In genomic region chr5:169116961-169117461, GRCh38 we compare ENCODE assay signal across 12 cellular contexts.
DNase-seq lines count a peak whose midpoint lies in the region; ATAC-seq and TF ChIP-seq lines count a peak whose summit lies in the region.
"Had no signal": no experiment of that assay in that cellular context is flagged by ENCODE, and none has a peak within 500 bp of the region (broad histone marks: within the 10 kb centered on the region; RNA-seq: fewer than 3 reads in every experiment).

No MANE protein-coding gene starts in this region.

- no peak overlapping the region for H3K27ac ChIP-seq in upper lobe of right lung

- H3K4me1 ChIP-seq in upper lobe of right lung, result no peaks in the 10 kb centered on the region

- CTCF ChIA-PET in WTC11 (lab: Charles Lee), result interaction anchor here (0.6 to 1.6 kb wide), 5 partner anchors 29 to 130 kb away, joined by 3 to 10 read pairs (median 3); no protein-coding TSS in a partner anchor

- ATAC-seq in WTC11, result peak; percentile 98
- ATAC-seq in upper lobe of right lung, result peak; percentile 40
- ATAC-seq in GM18519 (IDR thresholded peaks at IDR 0.05; ENCODE audit: low FRiP score, unreplicated experiment), result no peak

- H3K36me3 ChIP-seq in upper lobe of right lung, result no peaks in the 10 kb centered on the region

- no peak overlapping the region for H3K4me3 ChIP-seq in upper lobe of right lung

- POLR2A ChIA-PET in WTC11 (lab: Charles Lee), result no interaction called here

- H3K36me3 Mint-ChIP-seq in WTC11, result no peaks in the 10 kb centered on the region
- H3K36me3 Mint-ChIP-seq: brain had no signal

- H3K9me3 ChIP-seq in upper lobe of right lung, result no peaks in the 10 kb centered on the region

- H3K27me3 ChIP-seq in upper lobe of right lung, result no peaks in the 10 kb centered on the region

- H3K4me1 Mint-ChIP-seq in WTC11, result peaks cover 35% of the 10 kb centered on the region

- no peak for TF ChIP-seq CTCF in WTC11 (IDR thresholded peaks at IDR 0.05)
- TF ChIP-seq CTCF in upper lobe of right lung (IDR thresholded peaks at IDR 0.05), result no peak

- no peak overlapping the region for H3K27ac Mint-ChIP-seq in WTC11
- H3K27ac Mint-ChIP-seq: brain had no signal

- H3K27me3 Mint-ChIP-seq in WTC11 (ENCODE audit: low read depth), result no peaks in the 10 kb centered on the region

- DNase-seq in HT1080 (ENCODE audit: low read depth) (peak; percentile 60), WTC11 (ENCODE audit: low spot score) (peak; percentile 70), iPS DF 4.7 (ENCODE audit: extremely low read depth, low spot score) (peak; percentile 16), upper lobe of right lung (no peak), NCI-H1092 (lab: John Stamatoyannopoulos, UW) (no peak), NCI-H345 treated with DMSO at 0.1 percent for 48 hours (lab: John Stamatoyannopoulos, UW; ENCODE audit: unreplicated experiment) (no peak)
- DNase-seq: activated CD4-positive, CD25-positive, alpha-beta regulatory T cell treated with anti-CD3 and anti-CD28 coated beads, Interleukin-2, amount 50 U/mL, for 72 hours; MM.1S; NCI-H2227 treated with DMSO at 0.1 percent for 48 hours; SIG-M5 had no signal

- intact Hi-C loops in upper lobe of right lung (cut with DNase I), result no loop called here

- no peak overlapping the region for H3K4me3 Mint-ChIP-seq in WTC11
- H3K4me3 Mint-ChIP-seq: brain had no signal

- no peaks in the 10 kb centered on the region for H3K9me3 Mint-ChIP-seq in WTC11
- H3K9me3 Mint-ChIP-seq: brain had no signal

TF ChIP-seq in WTC11, 78 proteins besides CTCF, POLR2A, EP300 and RAD21:
- TF ChIP-seq GRHL2 (CRISPR knock-in tag; IDR thresholded peaks at IDR 0.05; ENCODE audit: insufficient replicate concordance, severe bottlenecking) (no peak), ESRRA (CRISPR knock-in tag; IDR thresholded peaks at IDR 0.05; ENCODE audit: borderline replicate concordance) (no peak), ZNF396 (CRISPR knock-in tag; IDR thresholded peaks at IDR 0.05; ENCODE audit: borderline replicate concordance) (no peak), ZBTB43 (CRISPR knock-in tag; IDR thresholded peaks at IDR 0.05) (no peak), SMAD3 (CRISPR knock-in tag; IDR thresholded peaks at IDR 0.05; ENCODE audit: borderline replicate concordance) (no peak), NFATC4 (CRISPR knock-in tag; IDR thresholded peaks at IDR 0.05) (no peak), SOX15 (CRISPR knock-in tag; IDR thresholded peaks at IDR 0.05) (no peak), ATF3 (CRISPR knock-in tag; conservative IDR thresholded peaks at IDR 0.05) (no peak), ZBTB21 (CRISPR knock-in tag; IDR thresholded peaks at IDR 0.05; ENCODE audit: borderline replicate concordance) (no peak), NR2C2 (CRISPR knock-in tag; IDR thresholded peaks at IDR 0.05) (no peak)
- TF ChIP-seq, protein P1, sequence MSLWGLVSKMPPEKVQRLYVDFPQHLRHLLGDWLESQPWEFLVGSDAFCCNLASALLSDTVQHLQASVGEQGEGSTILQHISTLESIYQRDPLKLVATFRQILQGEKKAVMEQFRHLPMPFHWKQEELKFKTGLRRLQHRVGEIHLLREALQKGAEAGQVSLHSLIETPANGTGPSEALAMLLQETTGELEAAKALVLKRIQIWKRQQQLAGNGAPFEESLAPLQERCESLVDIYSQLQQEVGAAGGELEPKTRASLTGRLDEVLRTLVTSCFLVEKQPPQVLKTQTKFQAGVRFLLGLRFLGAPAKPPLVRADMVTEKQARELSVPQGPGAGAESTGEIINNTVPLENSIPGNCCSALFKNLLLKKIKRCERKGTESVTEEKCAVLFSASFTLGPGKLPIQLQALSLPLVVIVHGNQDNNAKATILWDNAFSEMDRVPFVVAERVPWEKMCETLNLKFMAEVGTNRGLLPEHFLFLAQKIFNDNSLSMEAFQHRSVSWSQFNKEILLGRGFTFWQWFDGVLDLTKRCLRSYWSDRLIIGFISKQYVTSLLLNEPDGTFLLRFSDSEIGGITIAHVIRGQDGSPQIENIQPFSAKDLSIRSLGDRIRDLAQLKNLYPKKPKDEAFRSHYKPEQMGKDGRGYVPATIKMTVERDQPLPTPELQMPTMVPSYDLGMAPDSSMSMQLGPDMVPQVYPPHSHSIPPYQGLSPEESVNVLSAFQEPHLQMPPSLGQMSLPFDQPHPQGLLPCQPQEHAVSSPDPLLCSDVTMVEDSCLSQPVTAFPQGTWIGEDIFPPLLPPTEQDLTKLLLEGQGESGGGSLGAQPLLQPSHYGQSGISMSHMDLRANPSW (CRISPR knock-in tag; conservative IDR thresholded peaks at IDR 0.05; ENCODE audit: low read depth), result no peak
- TF ChIP-seq, protein P2, sequence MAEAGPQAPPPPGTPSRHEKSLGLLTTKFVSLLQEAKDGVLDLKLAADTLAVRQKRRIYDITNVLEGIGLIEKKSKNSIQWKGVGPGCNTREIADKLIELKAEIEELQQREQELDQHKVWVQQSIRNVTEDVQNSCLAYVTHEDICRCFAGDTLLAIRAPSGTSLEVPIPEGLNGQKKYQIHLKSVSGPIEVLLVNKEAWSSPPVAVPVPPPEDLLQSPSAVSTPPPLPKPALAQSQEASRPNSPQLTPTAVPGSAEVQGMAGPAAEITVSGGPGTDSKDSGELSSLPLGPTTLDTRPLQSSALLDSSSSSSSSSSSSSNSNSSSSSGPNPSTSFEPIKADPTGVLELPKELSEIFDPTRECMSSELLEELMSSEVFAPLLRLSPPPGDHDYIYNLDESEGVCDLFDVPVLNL (CRISPR knock-in tag; IDR thresholded peaks at IDR 0.05; ENCODE audit: borderline replicate concordance, low read depth), result no peak
- TF ChIP-seq, protein P3, sequence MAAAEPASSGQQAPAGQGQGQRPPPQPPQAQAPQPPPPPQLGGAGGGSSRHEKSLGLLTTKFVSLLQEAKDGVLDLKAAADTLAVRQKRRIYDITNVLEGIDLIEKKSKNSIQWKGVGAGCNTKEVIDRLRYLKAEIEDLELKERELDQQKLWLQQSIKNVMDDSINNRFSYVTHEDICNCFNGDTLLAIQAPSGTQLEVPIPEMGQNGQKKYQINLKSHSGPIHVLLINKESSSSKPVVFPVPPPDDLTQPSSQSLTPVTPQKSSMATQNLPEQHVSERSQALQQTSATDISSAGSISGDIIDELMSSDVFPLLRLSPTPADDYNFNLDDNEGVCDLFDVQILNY (CRISPR knock-in tag; IDR thresholded peaks at IDR 0.05), result no peak

Comparison
In these comparisons a context has a peak if more than half of its experiments do, and no peak if none do; other contexts are left out.
1. DNase-seq: peak in HT1080 (single experiment), WTC11 (single experiment) and iPS DF 4.7 (single experiment); none in upper lobe of right lung (single experiment), NCI-H1092 (single experiment) and NCI-H345 treated with DMSO at 0.1 percent for 48 hours (single experiment).